ENCODE assay signal across 9 cellular contexts in the genomic region with DNA sequence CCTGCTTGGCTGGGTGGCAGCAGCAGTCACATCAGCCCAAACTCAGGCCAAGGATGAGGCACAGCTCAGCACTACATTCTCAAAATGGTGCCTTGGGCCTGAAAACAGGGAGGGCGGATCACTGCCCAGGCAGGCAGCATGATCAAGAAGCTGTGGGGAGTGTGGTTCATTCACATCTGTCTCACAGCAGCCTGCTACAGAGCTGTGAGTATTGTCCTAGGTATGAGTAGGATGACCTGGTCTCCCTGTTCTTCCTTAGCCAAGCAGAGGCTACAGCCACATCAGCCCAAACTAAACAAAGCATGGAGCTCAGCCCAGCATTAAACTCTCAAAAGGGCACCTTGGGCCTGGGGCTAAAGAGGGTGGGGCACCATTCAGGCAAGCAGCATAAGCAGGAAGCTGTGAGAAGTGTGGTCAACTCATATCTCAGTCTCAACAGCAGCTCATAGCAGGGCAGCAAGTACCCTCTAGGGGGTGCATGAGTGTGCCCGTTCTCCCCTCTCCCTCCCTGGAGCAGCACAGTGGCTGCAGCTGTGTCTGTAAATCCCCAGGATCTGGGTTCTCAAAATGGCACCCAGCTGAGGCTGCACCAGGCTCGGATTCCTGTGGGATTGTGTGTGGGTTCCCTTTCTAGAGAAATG.
DNase-seq lines count a peak whose midpoint lies in the region; ATAC-seq and TF ChIP-seq lines count a peak whose summit lies in the region.
"Had no signal": no experiment of that assay in that cellular context is flagged by ENCODE, and none has a peak within 500 bp of the region (broad histone marks: within the 10 kb centered on the region; RNA-seq: fewer than 3 reads in every experiment).

No MANE protein-coding gene starts in this region.

- WGBS in transverse colon (ENCODE audit: low coverage in 1 of 2), 2 donors = 61% methylated on average over 3 of the region's 3 CpGs; no CpG with 5 or more reads in 1 of the 2 donors

- in situ Hi-C loops in transverse colon (cut with MboI; ENCODE audit: low pct_ligation_motif_present in 1 of 4, low pct_unique_long_range_greater_than_20kb in 1 of 4, low sequenced_read_pairs in 3 of 4) = no loop called here

- intact Hi-C loops in A673 (cut with micrococcal nuclease; ENCODE audit: unreplicated experiment) = no loop called here
- intact Hi-C loops in left colon (cut with DNase I, micrococcal nuclease) = no loop called here
- intact Hi-C loops in transverse colon (cut with DNase I; ENCODE audit: low total_unique reads) = no loop called here

- H3K9me3 ChIP-seq in A673 (ENCODE audit: low read depth, low read length, poor library complexity, severe bottlenecking) (no peaks in the 10 kb centered on the region), Peyer's patch (no peaks in the 10 kb centered on the region), transverse colon (no peaks in the 10 kb centered on the region)
- H3K9me3 ChIP-seq: HAP-1 had no signal

- H3K27me3 ChIP-seq in A673 (replicated peaks; ENCODE audit: insufficient read depth, low read depth, low read length, poor library complexity) = peaks cover 16% of the 10 kb centered on the region
- no peaks in the 10 kb centered on the region for H3K27me3 ChIP-seq in Peyer's patch
- H3K27me3 ChIP-seq in transverse colon = no peaks in the 10 kb centered on the region

- DNase-seq in A673 (ENCODE audit: low spot score) = peak; percentile 49
- peak in 2 of 3 donors; percentile 21 to 68 for DNase-seq in Peyer's patch
- DNase-seq in activated gamma-delta T cell treated with anti-CD3 and anti-CD28 coated beads, Interleukin-2, amount 50 U/mL, for 16 hours (ENCODE audit: low read depth) = peak; percentile 12
- DNase-seq in left colon = peak in 1 of 2 donors; percentile 28
- DNase-seq in transverse colon = peak; percentile 39
- DNase-seq in NCI-H128 (lab: John Stamatoyannopoulos, UW; ENCODE audit: unreplicated experiment) = no peak

- H3K36me3 ChIP-seq in A673 (ENCODE audit: insufficient read depth, low read length, poor library complexity, severe bottlenecking) (no peaks in the 10 kb centered on the region), Peyer's patch (no peaks in the 10 kb centered on the region), transverse colon (no peaks in the 10 kb centered on the region)
- H3K36me3 ChIP-seq: HAP-1 had no signal

- no TSS peak for BruUV-seq in A673 (replicated peaks; lab: Mats Ljungman, UMichigan)

- TF ChIP-seq POLR2A in Peyer's patch (IDR thresholded peaks at IDR 0.05) (no peak), transverse colon (IDR thresholded peaks at IDR 0.05) (no peak)

- H3K4me3 ChIP-seq in A673 (ENCODE audit: low read depth, low read length, poor library complexity, severe bottlenecking) (no peak overlapping the region), Peyer's patch (no peak overlapping the region), transverse colon (no peak overlapping the region)
- H3K4me3 ChIP-seq: HAP-1 had no signal

- TF ChIP-seq CTCF in A673 (conservative IDR thresholded peaks at IDR 0.05; ENCODE audit: low read depth, low read length) (peak; percentile 46), Peyer's patch (IDR thresholded peaks at IDR 0.05) (peak in 1 of 6 experiments; percentile 30), transverse colon (IDR thresholded peaks at IDR 0.05) (peak in 1 of 5 experiments; percentile 22)

- POLR2A ChIA-PET in A673 (lab: Charles Lee; ENCODE audit: low non-redundant PET) = no interaction called here

- ATAC-seq in GM18520 (IDR thresholded peaks at IDR 0.05; ENCODE audit: unreplicated experiment) (peak; percentile 96), HG02943 (IDR thresholded peaks at IDR 0.05; ENCODE audit: low read depth, unreplicated experiment) (peak; percentile 90), left colon (peak; percentile 58)

- no peak for TF ChIP-seq EP300 in transverse colon (IDR thresholded peaks at IDR 0.05; ENCODE audit: low read depth)

- CTCF ChIA-PET in A673 (lab: Charles Lee) = interaction anchor here (1.0 kb wide), 1 partner anchor 141 kb away, joined by 4 read pairs; no protein-coding TSS in a partner anchor

- H3K4me1 ChIP-seq in A673 (ENCODE audit: insufficient read depth, low read length, poor library complexity, severe bottlenecking) (no peaks in the 10 kb centered on the region), Peyer's patch (no peaks in the 10 kb centered on the region), transverse colon (no peaks in the 10 kb centered on the region)
- H3K4me1 ChIP-seq: HAP-1 had no signal

- H3K27ac ChIP-seq in A673 (ENCODE audit: low read depth, low read length, poor library complexity, severe bottlenecking) (no peak overlapping the region), Peyer's patch (no peak overlapping the region), transverse colon (no peak overlapping the region)
